In genomic region chr7:137898839-137899681, GRCh38 we compare ENCODE assay signal across 8 cellular contexts. TPM values are rescaled to one million over a fixed set of nuclear protein-coding genes. Genes with fewer than 3 reads are reported as not detected.
DNase-seq lines count a peak whose midpoint lies in the region; ATAC-seq and TF ChIP-seq lines count a peak whose summit lies in the region.

No MANE protein-coding gene starts in this region.

- no peak for TF ChIP-seq POLR2A in Peyer's patch (IDR thresholded peaks at IDR 0.05)

- peak overlapping the region; percentile 97 for H2AFZ ChIP-seq in neural progenitor cell (replicated peaks)

- DNase-seq in DMS53 (lab: John Stamatoyannopoulos, UW) (peak; percentile 89), Peyer's patch (peak; percentile 79 to 91 (median 85)), activated T-helper 1 cell treated with Interleukin-2 at 50 U/mL for 16 hours (ENCODE audit: low read depth) (peak; percentile 51), fibroblast of the aortic adventitia (ENCODE audit: low read depth) (peak; percentile 77), neural progenitor cell (ENCODE audit: low spot score) (peak; percentile 88)

- H3K4me3 Mint-ChIP-seq in IgD-negative memory B cell: peak overlapping the region in 3 of 4 donors; percentile 70 to 88 (median 79)
- H3K4me3 Mint-ChIP-seq in neural progenitor cell: no peak overlapping the region
- peak overlapping the region; percentile 17 for H3K4me3 Mint-ChIP-seq in stimulated activated naive CD8-positive, alpha-beta T cell treated with anti-CD3 and anti-CD28 coated beads, Interleukin-15, Interleukin-2, amounts not matched to agents 100 ng/mL and 50 ng/mL, for 24 hours

- no peaks in the 10 kb centered on the region for H4K20me1 ChIP-seq in neural progenitor cell (ENCODE audit: low read depth)

- no peaks in the 10 kb centered on the region for H3K79me2 ChIP-seq in neural progenitor cell (ENCODE audit: low read depth)

- H3K36me3 ChIP-seq in Peyer's patch (peaks cover 0 to 83% (median 0%) of the 10 kb centered on the region in 3 donors), neural progenitor cell (no peaks in the 10 kb centered on the region)

- H3K4me2 ChIP-seq in neural progenitor cell: peak overlapping the region; percentile 59

- H3K27ac Mint-ChIP-seq in IgD-negative memory B cell: peak overlapping the region in 1 of 3 donors; percentile 81
- H3K27ac Mint-ChIP-seq in neural progenitor cell: no peak overlapping the region
- peak overlapping the region; percentile 79 for H3K27ac Mint-ChIP-seq in stimulated activated naive CD8-positive, alpha-beta T cell treated with anti-CD3 and anti-CD28 coated beads, Interleukin-15, Interleukin-2, amounts not matched to agents 100 ng/mL and 50 ng/mL, for 24 hours

- H3K36me3 Mint-ChIP-seq in IgD-negative memory B cell: peaks cover 4% of the 10 kb centered on the region
- peaks cover 35% of the 10 kb centered on the region for H3K36me3 Mint-ChIP-seq in neural progenitor cell
- peaks cover 65% of the 10 kb centered on the region for H3K36me3 Mint-ChIP-seq in stimulated activated naive CD8-positive, alpha-beta T cell treated with anti-CD3 and anti-CD28 coated beads, Interleukin-15, Interleukin-2, amounts not matched to agents 100 ng/mL and 50 ng/mL, for 24 hours (ENCODE audit: low read depth)

- H3K9me3 Mint-ChIP-seq in IgD-negative memory B cell (no peaks in the 10 kb centered on the region), neural progenitor cell (no peaks in the 10 kb centered on the region)
- H3K9me3 Mint-ChIP-seq in stimulated activated naive CD8-positive, alpha-beta T cell treated with anti-CD3 and anti-CD28 coated beads, Interleukin-15, Interleukin-2, amounts not matched to agents 100 ng/mL and 50 ng/mL, for 24 hours: no peaks in the 10 kb centered on the region

- H3K9ac ChIP-seq in neural progenitor cell: no peak overlapping the region

- peaks cover 14% of the 10 kb centered on the region for H3F3A ChIP-seq in neural progenitor cell (ENCODE audit: low read depth)

- H3K4me3 ChIP-seq in Peyer's patch (no peak overlapping the region), fibroblast of the aortic adventitia (ENCODE audit: low read depth, low read length) (no peak overlapping the region), neural progenitor cell (no peak overlapping the region)

- H3K4me1 ChIP-seq in Peyer's patch (peaks cover 0 to 12% (median 1%) of the 10 kb centered on the region in 4 donors), neural progenitor cell (peaks cover 3% of the 10 kb centered on the region)

- TF ChIP-seq CTCF in Peyer's patch (IDR thresholded peaks at IDR 0.05) (peak; percentile 21 to 89 (median 83)), fibroblast of the aortic adventitia (IDR thresholded peaks at IDR 0.05; ENCODE audit: insufficient read depth, low read length) (peak; percentile 98), neural progenitor cell (IDR thresholded peaks at IDR 0.05) (peak; percentile 95)

- H3K27me3 Mint-ChIP-seq in IgD-negative memory B cell: no peaks in the 10 kb centered on the region
- peaks cover 5% of the 10 kb centered on the region for H3K27me3 Mint-ChIP-seq in neural progenitor cell (ENCODE audit: insufficient read depth, low read depth)
- no peaks in the 10 kb centered on the region for H3K27me3 Mint-ChIP-seq in stimulated activated naive CD8-positive, alpha-beta T cell treated with anti-CD3 and anti-CD28 coated beads, Interleukin-15, Interleukin-2, amounts not matched to agents 100 ng/mL and 50 ng/mL, for 24 hours

- H3K27me3 ChIP-seq in Peyer's patch (no peaks in the 10 kb centered on the region), neural progenitor cell (no peaks in the 10 kb centered on the region)

- peak; percentile 61 for ATAC-seq in GM21619 (IDR thresholded peaks at IDR 0.05; ENCODE audit: unreplicated experiment)

- H3K9me3 ChIP-seq in Peyer's patch: no peaks in the 10 kb centered on the region
- no peaks in the 10 kb centered on the region for H3K9me3 ChIP-seq in neural progenitor cell (ENCODE audit: low read depth)

- H3K27ac ChIP-seq in Peyer's patch (peak overlapping the region in 1 of 4 donors; percentile 34), neural progenitor cell (no peak overlapping the region)

- peaks cover 15 to 19% (median 18%) of the 10 kb centered on the region in 3 donors for H3K4me1 Mint-ChIP-seq in IgD-negative memory B cell
- peaks cover 12% of the 10 kb centered on the region for H3K4me1 Mint-ChIP-seq in neural progenitor cell
- peaks cover 49% of the 10 kb centered on the region for H3K4me1 Mint-ChIP-seq in stimulated activated naive CD8-positive, alpha-beta T cell treated with anti-CD3 and anti-CD28 coated beads, Interleukin-15, Interleukin-2, amounts not matched to agents 100 ng/mL and 50 ng/mL, for 24 hours (ENCODE audit: low read depth)

RNA-seq across cellular contexts. Expression of gene DGKI, which starts 52.3 kb away (rescaled TPM):
- polyA plus RNA-seq in IgD-negative memory B cell: not detected
- under 1 TPM in 3 of 4 donors, not detected in 1; 0.19 to 0.40 (median 0.35) TPM for total RNA-seq in Peyer's patch
- total RNA-seq in fibroblast of the aortic adventitia (ENCODE audit: low replicate concordance): 2.0 and 4.7 TPM in 2 replicates
- 3.4 and 5.5 TPM in 2 replicates for total RNA-seq in neural progenitor cell (ENCODE audit: low replicate concordance)
